In the genomic region with DNA sequence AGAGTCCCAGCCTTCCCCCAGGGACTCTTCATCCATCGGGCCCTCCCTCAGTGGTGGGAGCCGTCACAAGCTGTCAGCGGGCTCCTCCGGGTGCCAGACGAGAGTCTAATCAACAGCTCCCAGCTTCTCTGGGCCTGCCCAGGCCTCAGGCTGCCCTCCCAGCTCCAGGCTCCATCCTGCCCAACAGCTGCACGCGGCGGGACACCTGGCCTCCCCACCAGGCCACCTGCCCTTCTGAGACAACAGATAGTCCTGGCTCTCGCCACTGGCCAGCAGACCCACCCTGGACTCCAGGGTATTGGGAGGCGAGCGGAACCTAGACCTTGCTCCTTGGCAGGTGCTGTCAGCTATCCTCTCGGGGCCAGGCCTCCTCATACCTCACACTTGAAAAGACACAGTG, we compare ENCODE assay signal across 1 cellular context.
TF ChIP-seq lines count a peak whose summit lies in the region.

No MANE protein-coding gene starts in this region.

TF ChIP-seq in H1, 55 proteins besides CTCF, POLR2A, EP300 and RAD21:
- TF ChIP-seq GTF2F1 (IDR thresholded peaks at IDR 0.05; ENCODE audit: borderline replicate concordance, low read depth, low read length) (no peak), KDM4A (IDR thresholded peaks at IDR 0.05; ENCODE audit: low read depth, low read length, severe bottlenecking) (no peak), HDAC6 (IDR thresholded peaks at IDR 0.05; ENCODE audit: low read depth, low read length) (no peak), SIX5 (IDR thresholded peaks at IDR 0.05; ENCODE audit: low read depth, low read length) (no peak), RBBP5 (IDR thresholded peaks at IDR 0.05; ENCODE audit: borderline replicate concordance, low read depth, low read length) (no peak), SUZ12 (IDR thresholded peaks at IDR 0.05; ENCODE audit: low read length) (no peak), MAFK (IDR thresholded peaks at IDR 0.05; ENCODE audit: low read depth, low read length) (no peak), POU5F1 (IDR thresholded peaks at IDR 0.05; ENCODE audit: low read depth, low read length) (no peak), PHF8 (conservative IDR thresholded peaks at IDR 0.05; ENCODE audit: low read depth, low read length) (no peak), TCF12 (IDR thresholded peaks at IDR 0.05; ENCODE audit: low read depth, low read length) (no peak), BCL11A (IDR thresholded peaks at IDR 0.05; ENCODE audit: low read depth in 2 of 2, low read length in 2 of 2) (no peak), GABPA (IDR thresholded peaks at IDR 0.05; ENCODE audit: borderline replicate concordance, insufficient read depth, low read length) (no peak), ZNF274 (IDR thresholded peaks at IDR 0.05; ENCODE audit: borderline replicate concordance, extremely low read depth, low read length) (no peak)
- TF ChIP-seq, protein P1, sequence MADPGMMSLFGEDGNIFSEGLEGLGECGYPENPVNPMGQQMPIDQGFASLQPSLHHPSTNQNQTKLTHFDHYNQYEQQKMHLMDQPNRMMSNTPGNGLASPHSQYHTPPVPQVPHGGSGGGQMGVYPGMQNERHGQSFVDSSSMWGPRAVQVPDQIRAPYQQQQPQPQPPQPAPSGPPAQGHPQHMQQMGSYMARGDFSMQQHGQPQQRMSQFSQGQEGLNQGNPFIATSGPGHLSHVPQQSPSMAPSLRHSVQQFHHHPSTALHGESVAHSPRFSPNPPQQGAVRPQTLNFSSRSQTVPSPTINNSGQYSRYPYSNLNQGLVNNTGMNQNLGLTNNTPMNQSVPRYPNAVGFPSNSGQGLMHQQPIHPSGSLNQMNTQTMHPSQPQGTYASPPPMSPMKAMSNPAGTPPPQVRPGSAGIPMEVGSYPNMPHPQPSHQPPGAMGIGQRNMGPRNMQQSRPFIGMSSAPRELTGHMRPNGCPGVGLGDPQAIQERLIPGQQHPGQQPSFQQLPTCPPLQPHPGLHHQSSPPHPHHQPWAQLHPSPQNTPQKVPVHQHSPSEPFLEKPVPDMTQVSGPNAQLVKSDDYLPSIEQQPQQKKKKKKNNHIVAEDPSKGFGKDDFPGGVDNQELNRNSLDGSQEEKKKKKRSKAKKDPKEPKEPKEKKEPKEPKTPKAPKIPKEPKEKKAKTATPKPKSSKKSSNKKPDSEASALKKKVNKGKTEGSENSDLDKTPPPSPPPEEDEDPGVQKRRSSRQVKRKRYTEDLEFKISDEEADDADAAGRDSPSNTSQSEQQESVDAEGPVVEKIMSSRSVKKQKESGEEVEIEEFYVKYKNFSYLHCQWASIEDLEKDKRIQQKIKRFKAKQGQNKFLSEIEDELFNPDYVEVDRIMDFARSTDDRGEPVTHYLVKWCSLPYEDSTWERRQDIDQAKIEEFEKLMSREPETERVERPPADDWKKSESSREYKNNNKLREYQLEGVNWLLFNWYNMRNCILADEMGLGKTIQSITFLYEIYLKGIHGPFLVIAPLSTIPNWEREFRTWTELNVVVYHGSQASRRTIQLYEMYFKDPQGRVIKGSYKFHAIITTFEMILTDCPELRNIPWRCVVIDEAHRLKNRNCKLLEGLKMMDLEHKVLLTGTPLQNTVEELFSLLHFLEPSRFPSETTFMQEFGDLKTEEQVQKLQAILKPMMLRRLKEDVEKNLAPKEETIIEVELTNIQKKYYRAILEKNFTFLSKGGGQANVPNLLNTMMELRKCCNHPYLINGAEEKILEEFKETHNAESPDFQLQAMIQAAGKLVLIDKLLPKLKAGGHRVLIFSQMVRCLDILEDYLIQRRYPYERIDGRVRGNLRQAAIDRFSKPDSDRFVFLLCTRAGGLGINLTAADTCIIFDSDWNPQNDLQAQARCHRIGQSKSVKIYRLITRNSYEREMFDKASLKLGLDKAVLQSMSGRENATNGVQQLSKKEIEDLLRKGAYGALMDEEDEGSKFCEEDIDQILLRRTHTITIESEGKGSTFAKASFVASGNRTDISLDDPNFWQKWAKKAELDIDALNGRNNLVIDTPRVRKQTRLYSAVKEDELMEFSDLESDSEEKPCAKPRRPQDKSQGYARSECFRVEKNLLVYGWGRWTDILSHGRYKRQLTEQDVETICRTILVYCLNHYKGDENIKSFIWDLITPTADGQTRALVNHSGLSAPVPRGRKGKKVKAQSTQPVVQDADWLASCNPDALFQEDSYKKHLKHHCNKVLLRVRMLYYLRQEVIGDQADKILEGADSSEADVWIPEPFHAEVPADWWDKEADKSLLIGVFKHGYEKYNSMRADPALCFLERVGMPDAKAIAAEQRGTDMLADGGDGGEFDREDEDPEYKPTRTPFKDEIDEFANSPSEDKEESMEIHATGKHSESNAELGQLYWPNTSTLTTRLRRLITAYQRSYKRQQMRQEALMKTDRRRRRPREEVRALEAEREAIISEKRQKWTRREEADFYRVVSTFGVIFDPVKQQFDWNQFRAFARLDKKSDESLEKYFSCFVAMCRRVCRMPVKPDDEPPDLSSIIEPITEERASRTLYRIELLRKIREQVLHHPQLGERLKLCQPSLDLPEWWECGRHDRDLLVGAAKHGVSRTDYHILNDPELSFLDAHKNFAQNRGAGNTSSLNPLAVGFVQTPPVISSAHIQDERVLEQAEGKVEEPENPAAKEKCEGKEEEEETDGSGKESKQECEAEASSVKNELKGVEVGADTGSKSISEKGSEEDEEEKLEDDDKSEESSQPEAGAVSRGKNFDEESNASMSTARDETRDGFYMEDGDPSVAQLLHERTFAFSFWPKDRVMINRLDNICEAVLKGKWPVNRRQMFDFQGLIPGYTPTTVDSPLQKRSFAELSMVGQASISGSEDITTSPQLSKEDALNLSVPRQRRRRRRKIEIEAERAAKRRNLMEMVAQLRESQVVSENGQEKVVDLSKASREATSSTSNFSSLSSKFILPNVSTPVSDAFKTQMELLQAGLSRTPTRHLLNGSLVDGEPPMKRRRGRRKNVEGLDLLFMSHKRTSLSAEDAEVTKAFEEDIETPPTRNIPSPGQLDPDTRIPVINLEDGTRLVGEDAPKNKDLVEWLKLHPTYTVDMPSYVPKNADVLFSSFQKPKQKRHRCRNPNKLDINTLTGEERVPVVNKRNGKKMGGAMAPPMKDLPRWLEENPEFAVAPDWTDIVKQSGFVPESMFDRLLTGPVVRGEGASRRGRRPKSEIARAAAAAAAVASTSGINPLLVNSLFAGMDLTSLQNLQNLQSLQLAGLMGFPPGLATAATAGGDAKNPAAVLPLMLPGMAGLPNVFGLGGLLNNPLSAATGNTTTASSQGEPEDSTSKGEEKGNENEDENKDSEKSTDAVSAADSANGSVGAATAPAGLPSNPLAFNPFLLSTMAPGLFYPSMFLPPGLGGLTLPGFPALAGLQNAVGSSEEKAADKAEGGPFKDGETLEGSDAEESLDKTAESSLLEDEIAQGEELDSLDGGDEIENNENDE (IDR thresholded peaks at IDR 0.05; ENCODE audit: insufficient replicate concordance, low read length), result no peak
